In genomic region chr4:2432991-2433530, GRCh38 we compare ENCODE assay signal across 16 cellular contexts. TPM values are rescaled to one million over a fixed set of nuclear protein-coding genes. Genes with fewer than 3 reads are reported as not detected.
DNase-seq lines count a peak whose midpoint lies in the region; ATAC-seq and TF ChIP-seq lines count a peak whose summit lies in the region.
"Had no signal": no experiment of that assay in that cellular context is flagged by ENCODE, and none has a peak within 500 bp of the region (broad histone marks: within the 10 kb centered on the region; RNA-seq: fewer than 3 reads in every experiment).

No MANE protein-coding gene starts in this region.

- no peak for TF ChIP-seq EP300 in gastroesophageal sphincter (IDR thresholded peaks at IDR 0.05)

- peak; percentile 82 for DNase-seq in EL
- DNase-seq in foreskin fibroblast = peak; percentile 71 to 79
- peak; percentile 26 to 96 (median 77) for DNase-seq in nucleus accumbens (lab: John Stamatoyannopoulos, UW)
- no peak for DNase-seq in HT-29 (ENCODE audit: low spot score)
- DNase-seq: amniotic stem cell; CD4-positive, alpha-beta T cell; NCI-H1436 treated with DMSO at 0.1 percent for 48 hours; T-helper 9 cell; trophoblast cell had no signal

- H3K36me3 ChIP-seq in gastroesophageal sphincter = no peaks in the 10 kb centered on the region

- WGBS in gastroesophageal sphincter (ENCODE audit: low coverage in 1 of 2), 2 donors = 60% methylated on average over 1 of the region's 20 CpGs; no CpG with 5 or more reads in 1 of the 2 donors

- H3K4me1 ChIP-seq in gastroesophageal sphincter = no peaks in the 10 kb centered on the region

- peaks cover 18% of the 10 kb centered on the region for H3K27me3 ChIP-seq in gastroesophageal sphincter

- no peak for TF ChIP-seq CTCF in foreskin fibroblast (IDR thresholded peaks at IDR 0.05; ENCODE audit: low read depth, low read length)
- TF ChIP-seq CTCF in gastroesophageal sphincter (IDR thresholded peaks at IDR 0.05) = no peak

- H3K4me3 ChIP-seq in foreskin fibroblast (ENCODE audit: low read depth in 1 of 2, low read length in 2 of 2) = no peak overlapping the region
- no peak overlapping the region for H3K4me3 ChIP-seq in gastroesophageal sphincter

- no peaks in the 10 kb centered on the region for H3K9me3 ChIP-seq in gastroesophageal sphincter

- ATAC-seq in SK-N-SH treated with all-trans-retinoic acid at 6 μM for 48 hours (peak; percentile 76), GM19467 (IDR thresholded peaks at IDR 0.05; ENCODE audit: unreplicated experiment) (no peak), GM21825 (IDR thresholded peaks at IDR 0.05; ENCODE audit: unreplicated experiment) (no peak), gastroesophageal sphincter (no peak)
- ATAC-seq: left lobe of liver had no signal

- no peak overlapping the region for H3K27ac ChIP-seq in gastroesophageal sphincter
- H3K27ac ChIP-seq: epithelial cell of prostate had no signal

- TF ChIP-seq POLR2A in gastroesophageal sphincter (IDR thresholded peaks at IDR 0.05) = no peak

TF ChIP-seq in SK-N-SH treated with all-trans-retinoic acid at 6 μM for 48 hours, 23 proteins besides CTCF, POLR2A, EP300 and RAD21:
- no peak for TF ChIP-seq CSRNP3 (CRISPR knock-in tag; IDR thresholded peaks at IDR 0.05)
- no peak for TF ChIP-seq ESRRG (CRISPR knock-in tag; IDR thresholded peaks at IDR 0.05)
- TF ChIP-seq ZNF565 (CRISPR knock-in tag; conservative IDR thresholded peaks at IDR 0.05; ENCODE audit: low read depth) = no peak
- no peak for TF ChIP-seq TOX (CRISPR knock-in tag; IDR thresholded peaks at IDR 0.05; ENCODE audit: borderline replicate concordance)
- TF ChIP-seq ISL1 (CRISPR knock-in tag; IDR thresholded peaks at IDR 0.05) = no peak
- no peak for TF ChIP-seq CREB5 (CRISPR knock-in tag; IDR thresholded peaks at IDR 0.05; ENCODE audit: low read depth)
- no peak for TF ChIP-seq ARNTL (CRISPR knock-in tag; IDR thresholded peaks at IDR 0.05; ENCODE audit: borderline replicate concordance, low read depth)
- no peak for TF ChIP-seq POU6F1 (CRISPR knock-in tag; IDR thresholded peaks at IDR 0.05; ENCODE audit: borderline replicate concordance, low read depth)
- TF ChIP-seq ZC3H10 (CRISPR knock-in tag; IDR thresholded peaks at IDR 0.05) = no peak

RNA-seq across cellular contexts. Expression of gene CFAP99, which starts 14.3 kb away (rescaled TPM):
- not detected in 2 replicates for total RNA-seq in HT-29 (2014; rRNA removed; shearing (Covaris generic))
- total RNA-seq in gastroesophageal sphincter = not detected
- total RNA-seq: progenitor cell of endocrine pancreas had no signal

RNA-seq across cellular contexts. Expression of gene ZFYVE28, which starts 14.6 kb away (rescaled TPM):
- 0.26 and 2.0 TPM in 2 replicates for total RNA-seq in HT-29 (2014; rRNA removed; shearing (Covaris generic))
- total RNA-seq in gastroesophageal sphincter = 10 to 100 TPM in 2 of 4 donors, 1 to 10 TPM in 2; 4.4 to 12.0 (median 8.2) TPM

RNA-seq across cellular contexts. Expression of gene RNF4, which starts 35.8 kb away (rescaled TPM):
- 44.9 and 47.1 TPM in 2 replicates for total RNA-seq in HT-29 (2014; rRNA removed; shearing (Covaris generic))
- 10 to 100 TPM; 30.2 to 64.3 (median 43.1) TPM for total RNA-seq in gastroesophageal sphincter
